ENCODE assay signal across 15 cellular contexts in the genomic region with DNA sequence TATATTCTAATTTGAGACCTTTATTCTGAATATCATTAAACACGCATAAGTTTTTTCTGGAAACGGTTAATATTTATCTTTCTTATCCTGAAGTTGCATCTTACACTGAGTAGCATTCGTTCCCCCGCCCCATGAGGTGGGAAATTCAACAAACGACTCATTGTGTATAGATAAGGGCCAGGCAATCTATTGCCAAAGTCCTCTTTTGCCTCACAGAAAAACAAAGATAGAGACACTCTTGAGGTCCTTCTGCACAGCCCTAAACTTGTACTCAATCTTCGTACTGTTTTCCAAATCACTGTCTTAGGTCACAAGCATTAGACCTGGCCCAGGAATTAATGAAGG.
A peak's percentile ranks its signal among the peaks of the same experiment; 100 is the strongest.
DNase-seq lines count a peak whose midpoint lies in the region; ATAC-seq and TF ChIP-seq lines count a peak whose summit lies in the region.
"Had no signal": no experiment of that assay in that cellular context is flagged by ENCODE, and none has a peak within 500 bp of the region (broad histone marks: within the 10 kb centered on the region; RNA-seq: fewer than 3 reads in every experiment).

No MANE protein-coding gene starts in this region.

- 23% methylated on average over 6 of the region's 6 CpGs for WGBS in right lobe of liver (ENCODE audit: insufficient coverage, low coverage, low lambda C conversion rate, missing lambda C conversion rate)
- WGBS in sigmoid colon, 2 donors, result 11 to 39% methylated on average over 6 of the region's 6 CpGs

- H3K79me2 ChIP-seq in ACC112 (ENCODE audit: control insufficient read depth, insufficient read depth, low read length, unreplicated experiment), result no peaks in the 10 kb centered on the region

- H3K4me3 ChIP-seq in ACC112 (ENCODE audit: low read depth, low read length), result no peak overlapping the region
- H3K4me3 ChIP-seq in coronary artery, result no peak overlapping the region
- no peak overlapping the region for H3K4me3 ChIP-seq in right lobe of liver
- H3K4me3 ChIP-seq in sigmoid colon, result no peak overlapping the region

- H3K9me3 ChIP-seq in right lobe of liver, result no peaks in the 10 kb centered on the region
- H3K9me3 ChIP-seq in sigmoid colon, result no peaks in the 10 kb centered on the region

- no peak for ATAC-seq in right lobe of liver

- DNase-seq in coronary artery (ENCODE audit: low spot score) (no peak), right lobe of liver (no peak), sigmoid colon (no peak), NCI-H2227 (lab: John Stamatoyannopoulos, UW; ENCODE audit: unreplicated experiment) (no peak), dermis blood vessel endothelial cell (no peak), cerebellar nuclear complex (lab: John Stamatoyannopoulos, UW) (no peak), NCI-H526 (lab: John Stamatoyannopoulos, UW) (no peak)
- DNase-seq: activated CD4-positive, alpha-beta T cell treated with anti-CD3 and anti-CD28 coated beads for 4 hours; erythroblast; immature natural killer cell; NCI-H2171; stimulated activated CD4-positive, alpha-beta T cell treated with anti-CD3 and anti-CD28 coated beads, Interleukin-2, amount 100 ng/mL, for 48 hours; stimulated activated naive CD8-positive, alpha-beta T cell treated with anti-CD3 and anti-CD28 coated beads, Interleukin-15, Interleukin-2, amounts not matched to agents 100 U/mL and 50 U/mL, for 24 hours had no signal

- TF ChIP-seq POLR2A in right lobe of liver (IDR thresholded peaks at IDR 0.05), result no peak
- TF ChIP-seq POLR2A in sigmoid colon (IDR thresholded peaks at IDR 0.05), result no peak

- no peak for TF ChIP-seq EP300 in sigmoid colon (IDR thresholded peaks at IDR 0.05)

- H3K36me3 ChIP-seq in ACC112 (ENCODE audit: insufficient read depth, low read length) (no peaks in the 10 kb centered on the region), right lobe of liver (no peaks in the 10 kb centered on the region), sigmoid colon (no peaks in the 10 kb centered on the region)

- intact Hi-C loops in right lobe of liver (cut with DNase I), result no loop called here
- intact Hi-C loops in sigmoid colon (cut with DNase I), result loop anchor here (1.0 to 5.0 kb wide), 6 partner anchors 8 to 94 kb away; no protein-coding TSS in a partner anchor

- H2AFZ ChIP-seq in ACC112 (ENCODE audit: low read length, unreplicated experiment), result peak overlapping the region; percentile 7

- TF ChIP-seq CTCF in coronary artery (IDR thresholded peaks at IDR 0.05), result no peak
- TF ChIP-seq CTCF in right lobe of liver (IDR thresholded peaks at IDR 0.05), result no peak
- no peak for TF ChIP-seq CTCF in sigmoid colon (IDR thresholded peaks at IDR 0.05)

- H3K27ac ChIP-seq in ACC112 (ENCODE audit: low read depth, low read length) (peak overlapping the region; percentile 83), coronary artery (peak overlapping the region; percentile 94 to 99), right lobe of liver (peak overlapping the region; percentile 30 to 65 (median 40)), sigmoid colon (peak overlapping the region; percentile 91 to 98 (median 95))
- H3K27ac ChIP-seq: HL-60 had no signal

- peaks cover 35% of the 10 kb centered on the region for H3K4me1 ChIP-seq in ACC112 (ENCODE audit: control insufficient read depth, insufficient read depth, low read length, unreplicated experiment)
- H3K4me1 ChIP-seq in right lobe of liver, result no peaks in the 10 kb centered on the region
- H3K4me1 ChIP-seq in sigmoid colon, result peaks cover 0 to 94% (median 72%) of the 10 kb centered on the region in 4 donors

- H3K27me3 ChIP-seq in ACC112 (ENCODE audit: insufficient read depth, low read length) (no peaks in the 10 kb centered on the region), right lobe of liver (no peaks in the 10 kb centered on the region), sigmoid colon (no peaks in the 10 kb centered on the region)

Comparison
In these comparisons a context has a peak if more than half of its experiments do, and no peak if none do; other contexts are left out.
1. H3K27ac ChIP-seq: peak in every context shown above with its lines; median percentile 96 in coronary artery; 95 in sigmoid colon; 83 in ACC112; 40 in right lobe of liver.